In the genomic region with DNA sequence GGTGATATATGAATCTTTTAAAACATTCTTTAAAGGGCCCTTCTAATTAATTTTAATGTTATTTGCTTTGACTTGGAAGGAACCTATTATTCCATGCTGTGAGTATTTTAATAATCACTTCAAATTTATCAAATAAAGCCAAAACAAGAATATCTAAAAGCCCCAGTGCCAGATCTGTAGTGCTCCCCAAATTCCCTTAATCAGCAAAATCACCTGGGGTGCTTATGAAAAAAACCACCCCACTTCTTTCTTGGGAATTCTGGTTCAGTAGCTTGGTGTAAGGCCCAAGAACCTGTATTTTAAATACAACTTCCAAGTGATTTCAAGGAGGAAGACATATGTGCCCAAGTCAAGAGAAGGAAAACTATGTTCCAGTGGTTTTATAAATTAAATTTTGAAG, we compare ENCODE assay signal across 2 cellular contexts.
TF ChIP-seq lines count a peak whose summit lies in the region.

No MANE protein-coding gene starts in this region.

TF ChIP-seq in HepG2, 621 proteins besides CTCF, POLR2A, EP300 and RAD21:
- TF ChIP-seq TEAD3 (CRISPR knock-in tag; optimal IDR thresholded peaks at IDR 0.05; ENCODE audit: borderline replicate concordance), result no peak
- TF ChIP-seq MAFF (IDR thresholded peaks at IDR 0.05; ENCODE audit: low read depth, low read length), result peak; percentile 96
- TF ChIP-seq, protein P1, sequence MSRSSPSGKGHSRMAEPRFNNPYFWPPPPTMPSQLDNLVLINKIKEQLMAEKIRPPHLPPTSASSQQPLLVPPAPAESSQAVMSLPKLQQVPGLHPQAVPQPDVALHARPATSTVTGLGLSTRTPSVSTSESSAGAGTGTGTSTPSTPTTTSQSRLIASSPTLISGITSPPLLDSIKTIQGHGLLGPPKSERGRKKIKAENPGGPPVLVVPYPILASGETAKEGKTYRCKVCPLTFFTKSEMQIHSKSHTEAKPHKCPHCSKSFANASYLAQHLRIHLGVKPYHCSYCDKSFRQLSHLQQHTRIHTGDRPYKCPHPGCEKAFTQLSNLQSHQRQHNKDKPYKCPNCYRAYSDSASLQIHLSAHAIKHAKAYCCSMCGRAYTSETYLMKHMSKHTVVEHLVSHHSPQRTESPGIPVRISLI (CRISPR knock-in tag; IDR thresholded peaks at IDR 0.05; ENCODE audit: borderline replicate concordance), result no peak
- peak; percentile 96 to 97 for TF ChIP-seq MAFK (conservative IDR thresholded peaks at IDR 0.05 in 1 of 2, IDR thresholded peaks at IDR 0.05 in 1 of 2; ENCODE audit: low read length in 2 of 2)

TF ChIP-seq in K562, 482 proteins besides CTCF, POLR2A, EP300 and RAD21:
- TF ChIP-seq, protein P2, sequence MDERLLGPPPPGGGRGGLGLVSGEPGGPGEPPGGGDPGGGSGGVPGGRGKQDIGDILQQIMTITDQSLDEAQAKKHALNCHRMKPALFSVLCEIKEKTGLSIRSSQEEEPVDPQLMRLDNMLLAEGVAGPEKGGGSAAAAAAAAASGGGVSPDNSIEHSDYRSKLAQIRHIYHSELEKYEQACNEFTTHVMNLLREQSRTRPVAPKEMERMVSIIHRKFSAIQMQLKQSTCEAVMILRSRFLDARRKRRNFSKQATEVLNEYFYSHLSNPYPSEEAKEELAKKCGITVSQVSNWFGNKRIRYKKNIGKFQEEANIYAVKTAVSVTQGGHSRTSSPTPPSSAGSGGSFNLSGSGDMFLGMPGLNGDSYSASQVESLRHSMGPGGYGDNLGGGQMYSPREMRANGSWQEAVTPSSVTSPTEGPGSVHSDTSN (CRISPR knock-in tag; IDR thresholded peaks at IDR 0.05; ENCODE audit: low read depth), result no peak
- TF ChIP-seq, protein P2 (tag; conservative IDR thresholded peaks at IDR 0.05; ENCODE audit: low read depth), result no peak
- TF ChIP-seq CCNT2 (IDR thresholded peaks at IDR 0.05; ENCODE audit: borderline replicate concordance, extremely low read depth, insufficient read length, low read depth, low read length) (no peak), SOX6 (IDR thresholded peaks at IDR 0.05) (no peak), ZNF668 (CRISPR knock-in tag; IDR thresholded peaks at IDR 0.05) (no peak), BRD4 (IDR thresholded peaks at IDR 0.05) (no peak), ETS2 (tag; IDR thresholded peaks at IDR 0.05; ENCODE audit: borderline replicate concordance, poor library complexity, severe bottlenecking) (no peak), NRF1 (conservative IDR thresholded peaks at IDR 0.05 in 1 of 2, IDR thresholded peaks at IDR 0.05 in 1 of 2) (no peak), MCM3 (IDR thresholded peaks at IDR 0.05) (no peak), EP400 (IDR thresholded peaks at IDR 0.05) (no peak), ZNF695 (CRISPR knock-in tag; IDR thresholded peaks at IDR 0.05) (no peak), POLR2G (IDR thresholded peaks at IDR 0.05; ENCODE audit: low read depth, low read length) (no peak), ZNF444 (CRISPR knock-in tag; IDR thresholded peaks at IDR 0.05) (no peak), ZNF316 (IDR thresholded peaks at IDR 0.05) (peak; percentile 44; the same call in 1 of the 2 replicates), ZNF311 (CRISPR knock-in tag; IDR thresholded peaks at IDR 0.05) (no peak), MAFK (IDR thresholded peaks at IDR 0.05; ENCODE audit: low read length) (peak; percentile 70), BCOR (IDR thresholded peaks at IDR 0.05) (no peak), ZNF212 (CRISPR knock-in tag; IDR thresholded peaks at IDR 0.05) (no peak), SIX5 (IDR thresholded peaks at IDR 0.05; ENCODE audit: borderline replicate concordance in 1 of 2, insufficient read depth in 1 of 2, low read depth in 1 of 2, low read length in 2 of 2) (no peak), HDAC6 (IDR thresholded peaks at IDR 0.05; ENCODE audit: low read depth, low read length) (no peak), MAFF (IDR thresholded peaks at IDR 0.05; ENCODE audit: low read length) (peak; percentile 80), MEIS2 (IDR thresholded peaks at IDR 0.05; ENCODE audit: partially characterized antibody) (no peak), ZNF551 (CRISPR knock-in tag; IDR thresholded peaks at IDR 0.05) (no peak), C11orf30 (IDR thresholded peaks at IDR 0.05; ENCODE audit: low read depth) (peak; percentile 59), ZNF696 (CRISPR knock-in tag; conservative IDR thresholded peaks at IDR 0.05) (no peak), PHF8 (IDR thresholded peaks at IDR 0.05; ENCODE audit: borderline replicate concordance, low read length) (no peak), GABPA (tag; conservative IDR thresholded peaks at IDR 0.05; ENCODE audit: low read depth) (no peak), RBBP5 (IDR thresholded peaks at IDR 0.05; ENCODE audit: borderline replicate concordance, insufficient read depth, low read length, poor library complexity, severe bottlenecking) (no peak), SMARCB1 (IDR thresholded peaks at IDR 0.05; ENCODE audit: insufficient read length, low read depth) (no peak), TAF7 (tag; IDR thresholded peaks at IDR 0.05) (no peak), ZNF431 (CRISPR knock-in tag; IDR thresholded peaks at IDR 0.05) (no peak), MAFG (tag; conservative IDR thresholded peaks at IDR 0.05) (peak; percentile 37; the same call in 1 of the 2 replicates), IRF2 (CRISPR knock-in tag; IDR thresholded peaks at IDR 0.05) (no peak), SPI1 (IDR thresholded peaks at IDR 0.05; ENCODE audit: borderline replicate concordance, low read depth, low read length) (no peak), ARNT (IDR thresholded peaks at IDR 0.05) (no peak), SP1 (CRISPR knock-in tag; IDR thresholded peaks at IDR 0.05) (no peak), STAG1 (CRISPR knock-in tag; IDR thresholded peaks at IDR 0.05; ENCODE audit: borderline replicate concordance) (no peak), TAL1 (IDR thresholded peaks at IDR 0.05) (no peak)
- TF ChIP-seq, protein P3, sequence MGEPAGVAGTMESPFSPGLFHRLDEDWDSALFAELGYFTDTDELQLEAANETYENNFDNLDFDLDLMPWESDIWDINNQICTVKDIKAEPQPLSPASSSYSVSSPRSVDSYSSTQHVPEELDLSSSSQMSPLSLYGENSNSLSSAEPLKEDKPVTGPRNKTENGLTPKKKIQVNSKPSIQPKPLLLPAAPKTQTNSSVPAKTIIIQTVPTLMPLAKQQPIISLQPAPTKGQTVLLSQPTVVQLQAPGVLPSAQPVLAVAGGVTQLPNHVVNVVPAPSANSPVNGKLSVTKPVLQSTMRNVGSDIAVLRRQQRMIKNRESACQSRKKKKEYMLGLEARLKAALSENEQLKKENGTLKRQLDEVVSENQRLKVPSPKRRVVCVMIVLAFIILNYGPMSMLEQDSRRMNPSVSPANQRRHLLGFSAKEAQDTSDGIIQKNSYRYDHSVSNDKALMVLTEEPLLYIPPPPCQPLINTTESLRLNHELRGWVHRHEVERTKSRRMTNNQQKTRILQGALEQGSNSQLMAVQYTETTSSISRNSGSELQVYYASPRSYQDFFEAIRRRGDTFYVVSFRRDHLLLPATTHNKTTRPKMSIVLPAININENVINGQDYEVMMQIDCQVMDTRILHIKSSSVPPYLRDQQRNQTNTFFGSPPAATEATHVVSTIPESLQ (CRISPR knock-in tag; IDR thresholded peaks at IDR 0.05), result no peak
- TF ChIP-seq, protein P4, sequence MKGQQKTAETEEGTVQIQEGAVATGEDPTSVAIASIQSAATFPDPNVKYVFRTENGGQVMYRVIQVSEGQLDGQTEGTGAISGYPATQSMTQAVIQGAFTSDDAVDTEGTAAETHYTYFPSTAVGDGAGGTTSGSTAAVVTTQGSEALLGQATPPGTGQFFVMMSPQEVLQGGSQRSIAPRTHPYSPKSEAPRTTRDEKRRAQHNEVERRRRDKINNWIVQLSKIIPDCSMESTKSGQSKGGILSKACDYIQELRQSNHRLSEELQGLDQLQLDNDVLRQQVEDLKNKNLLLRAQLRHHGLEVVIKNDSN (CRISPR knock-in tag; IDR thresholded peaks at IDR 0.05), result no peak
- TF ChIP-seq, protein P5, sequence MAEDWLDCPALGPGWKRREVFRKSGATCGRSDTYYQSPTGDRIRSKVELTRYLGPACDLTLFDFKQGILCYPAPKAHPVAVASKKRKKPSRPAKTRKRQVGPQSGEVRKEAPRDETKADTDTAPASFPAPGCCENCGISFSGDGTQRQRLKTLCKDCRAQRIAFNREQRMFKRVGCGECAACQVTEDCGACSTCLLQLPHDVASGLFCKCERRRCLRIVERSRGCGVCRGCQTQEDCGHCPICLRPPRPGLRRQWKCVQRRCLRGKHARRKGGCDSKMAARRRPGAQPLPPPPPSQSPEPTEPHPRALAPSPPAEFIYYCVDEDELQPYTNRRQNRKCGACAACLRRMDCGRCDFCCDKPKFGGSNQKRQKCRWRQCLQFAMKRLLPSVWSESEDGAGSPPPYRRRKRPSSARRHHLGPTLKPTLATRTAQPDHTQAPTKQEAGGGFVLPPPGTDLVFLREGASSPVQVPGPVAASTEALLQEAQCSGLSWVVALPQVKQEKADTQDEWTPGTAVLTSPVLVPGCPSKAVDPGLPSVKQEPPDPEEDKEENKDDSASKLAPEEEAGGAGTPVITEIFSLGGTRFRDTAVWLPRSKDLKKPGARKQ (CRISPR knock-in tag; IDR thresholded peaks at IDR 0.05), result no peak
- TF ChIP-seq, protein P6, sequence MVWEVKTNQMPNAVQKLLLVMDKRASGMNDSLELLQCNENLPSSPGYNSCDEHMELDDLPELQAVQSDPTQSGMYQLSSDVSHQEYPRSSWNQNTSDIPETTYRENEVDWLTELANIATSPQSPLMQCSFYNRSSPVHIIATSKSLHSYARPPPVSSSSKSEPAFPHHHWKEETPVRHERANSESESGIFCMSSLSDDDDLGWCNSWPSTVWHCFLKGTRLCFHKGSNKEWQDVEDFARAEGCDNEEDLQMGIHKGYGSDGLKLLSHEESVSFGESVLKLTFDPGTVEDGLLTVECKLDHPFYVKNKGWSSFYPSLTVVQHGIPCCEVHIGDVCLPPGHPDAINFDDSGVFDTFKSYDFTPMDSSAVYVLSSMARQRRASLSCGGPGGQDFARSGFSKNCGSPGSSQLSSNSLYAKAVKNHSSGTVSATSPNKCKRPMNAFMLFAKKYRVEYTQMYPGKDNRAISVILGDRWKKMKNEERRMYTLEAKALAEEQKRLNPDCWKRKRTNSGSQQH (CRISPR knock-in tag; IDR thresholded peaks at IDR 0.05), result no peak
- TF ChIP-seq, protein P7, sequence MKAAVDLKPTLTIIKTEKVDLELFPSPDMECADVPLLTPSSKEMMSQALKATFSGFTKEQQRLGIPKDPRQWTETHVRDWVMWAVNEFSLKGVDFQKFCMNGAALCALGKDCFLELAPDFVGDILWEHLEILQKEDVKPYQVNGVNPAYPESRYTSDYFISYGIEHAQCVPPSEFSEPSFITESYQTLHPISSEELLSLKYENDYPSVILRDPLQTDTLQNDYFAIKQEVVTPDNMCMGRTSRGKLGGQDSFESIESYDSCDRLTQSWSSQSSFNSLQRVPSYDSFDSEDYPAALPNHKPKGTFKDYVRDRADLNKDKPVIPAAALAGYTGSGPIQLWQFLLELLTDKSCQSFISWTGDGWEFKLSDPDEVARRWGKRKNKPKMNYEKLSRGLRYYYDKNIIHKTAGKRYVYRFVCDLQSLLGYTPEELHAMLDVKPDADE (conservative IDR thresholded peaks at IDR 0.05; ENCODE audit: control insufficient read depth, low read depth, low read length), result no peak
- TF ChIP-seq, protein P8, sequence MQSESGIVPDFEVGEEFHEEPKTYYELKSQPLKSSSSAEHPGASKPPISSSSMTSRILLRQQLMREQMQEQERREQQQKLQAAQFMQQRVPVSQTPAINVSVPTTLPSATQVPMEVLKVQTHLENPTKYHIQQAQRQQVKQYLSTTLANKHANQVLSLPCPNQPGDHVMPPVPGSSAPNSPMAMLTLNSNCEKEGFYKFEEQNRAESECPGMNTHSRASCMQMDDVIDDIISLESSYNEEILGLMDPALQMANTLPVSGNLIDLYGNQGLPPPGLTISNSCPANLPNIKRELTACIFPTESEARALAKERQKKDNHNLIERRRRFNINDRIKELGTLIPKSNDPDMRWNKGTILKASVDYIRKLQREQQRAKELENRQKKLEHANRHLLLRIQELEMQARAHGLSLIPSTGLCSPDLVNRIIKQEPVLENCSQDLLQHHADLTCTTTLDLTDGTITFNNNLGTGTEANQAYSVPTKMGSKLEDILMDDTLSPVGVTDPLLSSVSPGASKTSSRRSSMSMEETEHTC (IDR thresholded peaks at IDR 0.05), result no peak
